20 cellular contexts compared by ENCODE assay signal in genomic region chr12:127655691-127656090, GRCh38.
DNase-seq lines count a peak whose midpoint lies in the region; TF ChIP-seq lines count a peak whose summit lies in the region.
"Had no signal": no experiment of that assay in that cellular context is flagged by ENCODE, and none has a peak within 500 bp of the region (broad histone marks: within the 10 kb centered on the region; RNA-seq: fewer than 3 reads in every experiment).

No MANE protein-coding gene starts in this region.

- intact Hi-C loops in activated T-helper 2 cell treated with anti-CD3 and anti-CD28 coated beads, Interferon-gamma antibody, Interleukin-2, Interleukin-4, amounts not matched to agents 10 μg/mL and 5 μg/mL and 100 μg/mL, durations not matched to agents 14 hours and 24 hours and 36 hours (cut with micrococcal nuclease), result no loop called here

- H3K36me3 Mint-ChIP-seq in HFFc6 (ENCODE audit: low read depth), result peaks cover 5% of the 10 kb centered on the region; the same call in 1 of the 2 replicates
- H3K36me3 Mint-ChIP-seq in activated T-helper 2 cell treated with anti-CD3 and anti-CD28 coated beads, Interferon-gamma antibody, Interleukin-2, Interleukin-4, amounts not matched to agents 10 μg/mL and 5 μg/mL and 100 μg/mL, durations not matched to agents 14 hours and 24 hours and 36 hours (ENCODE audit: low read depth), result no peaks in the 10 kb centered on the region
- H3K36me3 Mint-ChIP-seq: activated CD4-positive, alpha-beta memory T cell treated with anti-CD3 and anti-CD28 coated beads for 36 hours had no signal

- H3K27me3 Mint-ChIP-seq in HFFc6 (ENCODE audit: insufficient read depth), result no peaks in the 10 kb centered on the region
- H3K27me3 Mint-ChIP-seq in activated T-helper 2 cell treated with anti-CD3 and anti-CD28 coated beads, Interferon-gamma antibody, Interleukin-2, Interleukin-4, amounts not matched to agents 10 μg/mL and 5 μg/mL and 100 μg/mL, durations not matched to agents 14 hours and 24 hours and 36 hours (ENCODE audit: low read depth), result no peaks in the 10 kb centered on the region
- H3K27me3 Mint-ChIP-seq: activated CD4-positive, alpha-beta memory T cell treated with anti-CD3 and anti-CD28 coated beads for 36 hours; B cell had no signal

- H3K4me3 ChIP-seq in AG10803 (ENCODE audit: low read length), result no peak overlapping the region
- H3K4me3 ChIP-seq in brain microvascular endothelial cell (ENCODE audit: low read depth, low read length), result no peak overlapping the region
- no peak overlapping the region for H3K4me3 ChIP-seq in skeletal muscle cell (ENCODE audit: low read depth, low read length)
- H3K4me3 ChIP-seq: right lobe of liver, upper lobe of right lung had no signal

- H3K27me3 ChIP-seq in brain microvascular endothelial cell (replicated peaks), result no peaks in the 10 kb centered on the region
- H3K27me3 ChIP-seq: foreskin keratinocyte, right lobe of liver, upper lobe of right lung had no signal

- no peaks in the 10 kb centered on the region for H3K36me3 ChIP-seq in brain microvascular endothelial cell (replicated peaks)
- H3K36me3 ChIP-seq: right lobe of liver, upper lobe of right lung had no signal

- no peaks in the 10 kb centered on the region for H3K9me3 Mint-ChIP-seq in HFFc6
- peaks cover 9% of the 10 kb centered on the region for H3K9me3 Mint-ChIP-seq in activated T-helper 2 cell treated with anti-CD3 and anti-CD28 coated beads, Interferon-gamma antibody, Interleukin-2, Interleukin-4, amounts not matched to agents 10 μg/mL and 5 μg/mL and 100 μg/mL, durations not matched to agents 14 hours and 24 hours and 36 hours
- H3K9me3 Mint-ChIP-seq: activated CD4-positive, alpha-beta memory T cell treated with anti-CD3 and anti-CD28 coated beads for 36 hours; nephron had no signal

- no peak overlapping the region for H3K27ac ChIP-seq in brain microvascular endothelial cell
- H3K27ac ChIP-seq: foreskin keratinocyte, parathyroid adenoma, right lobe of liver, upper lobe of right lung had no signal

- peak overlapping the region; percentile 79 for H3K4me3 Mint-ChIP-seq in HFFc6
- no peak overlapping the region for H3K4me3 Mint-ChIP-seq in activated T-helper 2 cell treated with anti-CD3 and anti-CD28 coated beads, Interferon-gamma antibody, Interleukin-2, Interleukin-4, amounts not matched to agents 10 μg/mL and 5 μg/mL and 100 μg/mL, durations not matched to agents 14 hours and 24 hours and 36 hours (ENCODE audit: low read depth)
- H3K4me3 Mint-ChIP-seq: activated CD4-positive, alpha-beta memory T cell treated with anti-CD3 and anti-CD28 coated beads for 36 hours; B cell; nephron had no signal

- peaks cover 54% of the 10 kb centered on the region for H3K4me1 Mint-ChIP-seq in HFFc6 (ENCODE audit: low read depth)
- H3K4me1 Mint-ChIP-seq in activated T-helper 2 cell treated with anti-CD3 and anti-CD28 coated beads, Interferon-gamma antibody, Interleukin-2, Interleukin-4, amounts not matched to agents 10 μg/mL and 5 μg/mL and 100 μg/mL, durations not matched to agents 14 hours and 24 hours and 36 hours (ENCODE audit: low read depth), result no peaks in the 10 kb centered on the region
- H3K4me1 Mint-ChIP-seq: B cell, nephron had no signal

- in situ Hi-C loops in brain microvascular endothelial cell (cut with HindIII; ENCODE audit: low pct_ligation_motif_present, low sequenced_read_pairs), result no loop called here

- DNase-seq in AG10803 (ENCODE audit: low read depth) (peak; percentile 89), HFFc6 (peak; percentile 96), brain microvascular endothelial cell (peak; percentile 7), skeletal muscle cell (ENCODE audit: low read depth) (peak; percentile 28), AML-193 (lab: John Stamatoyannopoulos, UW) (no peak)
- no peak for DNase-seq in stimulated activated naive CD4-positive, alpha-beta T cell treated with Interleukin-2 at 50 U/mL for 16 hours (lab: John Stamatoyannopoulos, UW)
- no peak for DNase-seq in activated T-helper 2 cell treated with anti-CD3 and anti-CD28 coated beads, Interferon-gamma antibody, Interleukin-2, Interleukin-4, amounts not matched to agents 10 μg/mL and 5 μg/mL and 100 μg/mL, durations not matched to agents 14 hours and 24 hours and 36 hours (ENCODE audit: low spot score)
- DNase-seq: activated CD4-positive, alpha-beta memory T cell treated with anti-CD3 and anti-CD28 coated beads for 36 hours; activated effector memory CD4-positive, alpha-beta T cell treated with anti-CD3 and anti-CD28 coated beads, Interleukin-2, amount 50 U/mL, for 16 hours; Caco-2; DND-41; foreskin keratinocyte; KBM-7; NCI-H1694 treated with DMSO at 0.1 percent for 48 hours; right lobe of liver; substantia nigra; upper lobe of right lung had no signal

- peak overlapping the region; percentile 96 for H3K27ac Mint-ChIP-seq in HFFc6
- H3K27ac Mint-ChIP-seq in activated T-helper 2 cell treated with anti-CD3 and anti-CD28 coated beads, Interferon-gamma antibody, Interleukin-2, Interleukin-4, amounts not matched to agents 10 μg/mL and 5 μg/mL and 100 μg/mL, durations not matched to agents 14 hours and 24 hours and 36 hours, result no peak overlapping the region
- H3K27ac Mint-ChIP-seq: activated CD4-positive, alpha-beta memory T cell treated with anti-CD3 and anti-CD28 coated beads for 36 hours; B cell; nephron had no signal

- no peak for TF ChIP-seq CTCF in AG10803 (conservative IDR thresholded peaks at IDR 0.05; ENCODE audit: low read length)
- TF ChIP-seq CTCF in HFFc6 (IDR thresholded peaks at IDR 0.05), result no peak
- no peak for TF ChIP-seq CTCF in brain microvascular endothelial cell (IDR thresholded peaks at IDR 0.05; ENCODE audit: low read depth, low read length, missing control alignments)

Comparison
In these comparisons a context has a peak if more than half of its experiments do, and no peak if none do; other contexts are left out.
1. DNase-seq: peak in AG10803 (single experiment), HFFc6 (single experiment), brain microvascular endothelial cell (single experiment) and skeletal muscle cell (single experiment); none in AML-193 (0 of 2), stimulated activated naive CD4-positive, alpha-beta T cell treated with Interleukin-2 at 50 U/mL for 16 hours (single experiment) and activated T-helper 2 cell treated with anti-CD3 and anti-CD28 coated beads, Interferon-gamma antibody, Interleukin-2, Interleukin-4, amounts not matched to agents 10 μg/mL and 5 μg/mL and 100 μg/mL, durations not matched to agents 14 hours and 24 hours and 36 hours (single experiment).